ENCODE assay signal across 13 cellular contexts in the genomic region with DNA sequence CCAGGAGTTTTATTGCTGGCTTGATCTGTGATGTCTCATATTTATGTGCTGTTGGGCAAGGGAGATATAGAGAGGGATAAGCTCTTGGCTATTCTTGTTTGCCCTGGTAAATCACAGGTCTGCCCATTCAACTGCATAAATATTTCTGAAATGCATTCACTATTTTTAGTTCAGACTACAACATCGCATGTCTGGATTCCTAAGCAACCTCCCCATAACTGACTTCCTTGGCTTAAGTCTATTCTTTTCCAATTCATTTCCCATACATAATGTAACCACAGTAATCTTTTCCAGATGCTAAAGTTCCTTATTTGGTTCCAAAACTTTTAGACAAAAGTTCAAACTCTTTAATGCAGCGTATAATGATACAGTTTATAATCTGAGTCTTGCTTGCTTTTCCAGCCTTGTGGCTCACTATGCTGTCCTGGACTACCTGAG.
DNase-seq lines count a peak whose midpoint lies in the region; ATAC-seq and TF ChIP-seq lines count a peak whose summit lies in the region.
"Had no signal": no experiment of that assay in that cellular context is flagged by ENCODE, and none has a peak within 500 bp of the region (broad histone marks: within the 10 kb centered on the region; RNA-seq: fewer than 3 reads in every experiment).

No MANE protein-coding gene starts in this region.

- 0 out of 3 replicates have a peak overlapping the region, but pooled peaks have one; percentile 8 for H2BK15ac ChIP-seq in IMR-90 (ENCODE audit: low read depth, low read length)

- no peak overlapping the region for H3K4me2 ChIP-seq in IMR-90 (ENCODE audit: low read depth, low read length)

- peak overlapping the region; percentile 67; the same call in 1 of the 2 replicates for H4K5ac ChIP-seq in IMR-90 (ENCODE audit: low read depth, low read length)

- no peak for TF ChIP-seq CTCF in AG04450 (IDR thresholded peaks at IDR 0.05; ENCODE audit: low read depth, low read length)
- no peak for TF ChIP-seq CTCF in IMR-90 (conservative IDR thresholded peaks at IDR 0.05; ENCODE audit: low read depth, low read length)
- no peak for TF ChIP-seq CTCF in astrocyte of the spinal cord (IDR thresholded peaks at IDR 0.05; ENCODE audit: low read depth, low read length)
- TF ChIP-seq CTCF in foreskin keratinocyte (conservative IDR thresholded peaks at IDR 0.05): no peak
- TF ChIP-seq CTCF in GM10266 (IDR thresholded peaks at IDR 0.05; ENCODE audit: control insufficient read depth, insufficient read depth, low read depth, missing control alignments): no peak

- POLR2A ChIA-PET in AG04450 (lab: Yijun Ruan, JAX): no interaction called here
- POLR2A ChIA-PET in IMR-90 (lab: Charles Lee; ENCODE audit: unreplicated experiment): no interaction called here

- TF ChIP-seq RAD21 in IMR-90 (IDR thresholded peaks at IDR 0.05; ENCODE audit: low read length): no peak

- H3K79me1 ChIP-seq in IMR-90 (ENCODE audit: low read depth in 1 of 2, low read length in 2 of 2): no peaks in the 10 kb centered on the region

- intact Hi-C loops in IMR-90 (cut with micrococcal nuclease): no loop called here

- 0 out of 2 replicates have a peak overlapping the region, but pooled peaks have one; percentile 44 for H3K14ac ChIP-seq in IMR-90 (replicated peaks; ENCODE audit: low read depth, low read length)

- H3K9me3 ChIP-seq in AG04450 (ENCODE audit: control insufficient read depth, insufficient read depth, low read length): no peaks in the 10 kb centered on the region
- H3K9me3 ChIP-seq in IMR-90 (ENCODE audit: control insufficient read depth, insufficient read depth, low read length): no peaks in the 10 kb centered on the region
- H3K9me3 ChIP-seq: left lung, prostate gland had no signal

- 0 out of 4 replicates have a peak overlapping the region, but pooled peaks of 1 of the 2 experiments have one; percentile 9 for H4K8ac ChIP-seq in IMR-90 (ENCODE audit: low read depth in 2 of 2, low read length in 2 of 2)

- H3K4me1 ChIP-seq in IMR-90 (ENCODE audit: control insufficient read depth, insufficient read depth, low read length): peaks cover 4% of the 10 kb centered on the region; the same call in 1 of the 2 replicates
- H3K4me1 ChIP-seq in foreskin keratinocyte: no peaks in the 10 kb centered on the region
- H3K4me1 ChIP-seq: left lung, prostate gland had no signal

- peak overlapping the region; percentile 63; the same call in 1 of the 2 replicates for H3K18ac ChIP-seq in IMR-90 (ENCODE audit: low read depth, low read length)

- ATAC-seq in IMR-90 (ENCODE audit: low read depth) (peak; percentile 59), foreskin keratinocyte (no peak)
- ATAC-seq: left lung had no signal

- H2AK5ac ChIP-seq in IMR-90 (ENCODE audit: low read depth, low read length): no peak overlapping the region

- H2AK9ac ChIP-seq in IMR-90 (replicated peaks; ENCODE audit: low read depth, low read length, poor library complexity): no peak overlapping the region

- H3K56ac ChIP-seq in IMR-90 (ENCODE audit: extremely low read depth, insufficient read depth, low read length): no peak overlapping the region

- in situ Hi-C loops in IMR-90 (cut with MboI; ENCODE audit: low sequenced_read_pairs): no loop called here
- in situ Hi-C loops in astrocyte of the spinal cord (cut with HindIII; ENCODE audit: low sequenced_read_pairs): no loop called here

- H3K4me3 ChIP-seq in AG04450 (ENCODE audit: low read depth, low read length) (no peak overlapping the region), IMR-90 (ENCODE audit: insufficient read depth, low read depth, low read length) (no peak overlapping the region), astrocyte of the spinal cord (ENCODE audit: low read depth, low read length) (no peak overlapping the region)
- H3K4me3 ChIP-seq: left lung, prostate gland had no signal

- no peak overlapping the region for H3K23ac ChIP-seq in IMR-90 (ENCODE audit: low read depth, low read length)

- CTCF ChIA-PET in AG04450 (lab: Charles Lee) (interaction anchor here (0.9 to 1.2 kb wide), 2 partner anchors 24 to 25 kb away, joined by 3 read pairs; no protein-coding TSS in a partner anchor), IMR-90 (lab: Yijun Ruan, JAX) (no interaction called here)

- BruUV-seq in IMR-90 (replicated peaks; lab: Mats Ljungman, UMichigan): no TSS peak

- peak overlapping the region; percentile 38 for H2BK5ac ChIP-seq in IMR-90 (ENCODE audit: low read depth, low read length, poor library complexity, severe bottlenecking)

- H3K9ac ChIP-seq in IMR-90 (ENCODE audit: low read depth, low read length): no peak overlapping the region

- no peaks in the 10 kb centered on the region for H3K36me3 ChIP-seq in IMR-90 (ENCODE audit: control insufficient read depth, insufficient read depth, low read length)
- H3K36me3 ChIP-seq: left lung, prostate gland had no signal

- TF ChIP-seq POLR2A in IMR-90 (IDR thresholded peaks at IDR 0.05; ENCODE audit: low read depth, low read length): no peak

- peak overlapping the region; percentile 28; the same call in 1 of the 2 replicates for H2BK20ac ChIP-seq in IMR-90 (ENCODE audit: low read depth, low read length)

- H3K9me1 ChIP-seq in IMR-90 (ENCODE audit: insufficient read depth, low read length): no peaks in the 10 kb centered on the region

- peak; percentile 47 for DNase-seq in AG04450 (ENCODE audit: low read depth, low spot score)
- DNase-seq in IMR-90: peak; percentile 83
- peak; percentile 94 for DNase-seq in astrocyte of the spinal cord (ENCODE audit: low read depth, low spot score)
- DNase-seq in kidney tubule cell (ENCODE audit: low spot score): peak; percentile 83
- DNase-seq in NCI-H748 (lab: John Stamatoyannopoulos, UW; ENCODE audit: unreplicated experiment): no peak
- DNase-seq in foreskin keratinocyte: no peak
- no peak for DNase-seq in GM10266 (ENCODE audit: extremely low spot score)
- no peak for DNase-seq in stimulated activated CD4-positive, alpha-beta T cell treated with anti-CD3 and anti-CD28 coated beads, Interleukin-4, amount 100 ng/mL, for 24 hours
- DNase-seq: activated naive CD8-positive, alpha-beta T cell treated with anti-CD3 and anti-CD28 coated beads for 36 hours; cerebellar nuclear complex; hippocampal formation; left lung had no signal

- H3K27me3 ChIP-seq in AG04450 (ENCODE audit: control insufficient read depth, insufficient read depth, low read length): no peaks in the 10 kb centered on the region
- no peaks in the 10 kb centered on the region for H3K27me3 ChIP-seq in IMR-90 (ENCODE audit: control insufficient read depth, insufficient read depth, low read length)
- H3K27me3 ChIP-seq in foreskin keratinocyte: no peaks in the 10 kb centered on the region
- H3K27me3 ChIP-seq: left lung had no signal

- dilution Hi-C loops in IMR-90 (cut with HindIII; ENCODE audit: low sequenced_read_pairs, unreplicated experiment): no loop called here

- no peak overlapping the region for H4K91ac ChIP-seq in IMR-90 (ENCODE audit: insufficient read depth, low read depth, low read length)

- H2AFZ ChIP-seq in IMR-90 (replicated peaks; ENCODE audit: low read length, poor library complexity): no peak overlapping the region

- H4K20me1 ChIP-seq in IMR-90 (ENCODE audit: insufficient read depth, low read length): no peaks in the 10 kb centered on the region

- H3K27ac ChIP-seq in AG04450 (ENCODE audit: low read depth, low read length) (no peak overlapping the region), IMR-90 (ENCODE audit: insufficient read depth, low read length) (no peak overlapping the region), foreskin keratinocyte (no peak overlapping the region)
- H3K27ac ChIP-seq: left lung, prostate gland had no signal

- WGBS in IMR-90 (ENCODE audit: extremely low coverage in 2 of 2, insufficient read length in 1 of 2), 2 experiments: 30% methylated on average over 1 of the region's 2 CpGs; no CpG with 5 or more reads in 1 of the 2 experiments

- no peak overlapping the region for H3K4ac ChIP-seq in IMR-90 (ENCODE audit: low read depth, low read length)

- H2BK120ac ChIP-seq in IMR-90 (ENCODE audit: low read depth, low read length): peak overlapping the region; percentile 8; the same call in 1 of the 2 replicates

TF ChIP-seq in IMR-90, 13 proteins besides CTCF, POLR2A, EP300 and RAD21:
- TF ChIP-seq RCOR1 (IDR thresholded peaks at IDR 0.05; ENCODE audit: insufficient replicate concordance, low read length) (no peak), CHD1 (IDR thresholded peaks at IDR 0.05; ENCODE audit: low read depth, low read length) (no peak), CEBPB (IDR thresholded peaks at IDR 0.05; ENCODE audit: low read depth, low read length) (no peak), MAFK (IDR thresholded peaks at IDR 0.05; ENCODE audit: low read depth, low read length) (no peak), FOS (IDR thresholded peaks at IDR 0.05; ENCODE audit: low read depth, low read length) (no peak), MXI1 (IDR thresholded peaks at IDR 0.05; ENCODE audit: borderline replicate concordance, low read depth, low read length) (no peak), BHLHE40 (IDR thresholded peaks at IDR 0.05; ENCODE audit: low read depth, low read length) (no peak)
- TF ChIP-seq, protein P1, sequence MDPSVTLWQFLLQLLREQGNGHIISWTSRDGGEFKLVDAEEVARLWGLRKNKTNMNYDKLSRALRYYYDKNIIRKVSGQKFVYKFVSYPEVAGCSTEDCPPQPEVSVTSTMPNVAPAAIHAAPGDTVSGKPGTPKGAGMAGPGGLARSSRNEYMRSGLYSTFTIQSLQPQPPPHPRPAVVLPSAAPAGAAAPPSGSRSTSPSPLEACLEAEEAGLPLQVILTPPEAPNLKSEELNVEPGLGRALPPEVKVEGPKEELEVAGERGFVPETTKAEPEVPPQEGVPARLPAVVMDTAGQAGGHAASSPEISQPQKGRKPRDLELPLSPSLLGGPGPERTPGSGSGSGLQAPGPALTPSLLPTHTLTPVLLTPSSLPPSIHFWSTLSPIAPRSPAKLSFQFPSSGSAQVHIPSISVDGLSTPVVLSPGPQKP (IDR thresholded peaks at IDR 0.05; ENCODE audit: borderline replicate concordance, low read depth, low read length): no peak

Comparison
In these comparisons a context has a peak if more than half of its experiments do, and no peak if none do; other contexts are left out.
1. DNase-seq: peak in AG04450 (single experiment), IMR-90 (single experiment), astrocyte of the spinal cord (single experiment) and kidney tubule cell (single experiment); none in NCI-H748 (single experiment), foreskin keratinocyte (0 of 2), GM10266 (single experiment) and stimulated activated CD4-positive, alpha-beta T cell treated with anti-CD3 and anti-CD28 coated beads, Interleukin-4, amount 100 ng/mL, for 24 hours (single experiment).